ENCODE assay signal across 8 cellular contexts in genomic region chr6:31462964-31463940, GRCh38. TPM values are rescaled to one million over a fixed set of nuclear protein-coding genes. Genes with fewer than 3 reads are reported as not detected.
A peak's percentile ranks its signal among the peaks of the same experiment; 100 is the strongest.
DNase-seq lines count a peak whose midpoint lies in the region; ATAC-seq and TF ChIP-seq lines count a peak whose summit lies in the region.

No MANE protein-coding gene starts in this region.

- no peak for TF ChIP-seq CTCF in lower lobe of right lung (IDR thresholded peaks at IDR 0.05)

- H3K4me3 ChIP-seq in lower lobe of right lung, result peak overlapping the region; percentile 67
- H3K4me3 ChIP-seq in SJCRH30, result no peak overlapping the region

- intact Hi-C loops in lower lobe of right lung (cut with DNase I), result no loop called here

- H3K36me3 ChIP-seq in lower lobe of right lung (no peaks in the 10 kb centered on the region), SJCRH30 (no peaks in the 10 kb centered on the region)

- ATAC-seq in GM18508 (IDR thresholded peaks at IDR 0.05; ENCODE audit: insufficient read depth, unreplicated experiment) (peak; percentile 73), HG02885 (IDR thresholded peaks at IDR 0.05; ENCODE audit: poor library complexity, unreplicated experiment) (peak; percentile 94), lower lobe of right lung (peak; percentile 97 to 99)

- H3K9me3 ChIP-seq in lower lobe of right lung (no peaks in the 10 kb centered on the region), SJCRH30 (replicated peaks) (no peaks in the 10 kb centered on the region)

- DNase-seq in NCI-H2196 treated with DMSO at 0.1 percent for 48 hours (lab: John Stamatoyannopoulos, UW; ENCODE audit: unreplicated experiment), result peak; percentile 75
- DNase-seq in activated CD8-positive, alpha-beta memory T cell treated with anti-CD3 and anti-CD28 coated beads for 24 hours, result peak; percentile 96
- DNase-seq in effector CD8-positive, alpha-beta T cell (lab: John Stamatoyannopoulos, UW), result peak; percentile 91
- peak; percentile 88 for DNase-seq in lower lobe of right lung
- peak; percentile 81 to 82 for DNase-seq in stimulated activated CD4-positive, alpha-beta T cell treated with anti-CD3 and anti-CD28 coated beads, Interleukin-4, amount 100 ng/mL, for 48 hours (ENCODE audit: low read depth in 2 of 2)
- DNase-seq in SJCRH30, result no peak

- no peaks in the 10 kb centered on the region for H3K27me3 ChIP-seq in lower lobe of right lung (ENCODE audit: low read depth)
- no peaks in the 10 kb centered on the region for H3K27me3 ChIP-seq in SJCRH30

- peak overlapping the region; percentile 85 for H3K27ac ChIP-seq in lower lobe of right lung
- H3K27ac ChIP-seq in SJCRH30, result no peak overlapping the region

- H3K4me1 ChIP-seq in lower lobe of right lung (peaks cover 45% of the 10 kb centered on the region), SJCRH30 (peaks cover 14% of the 10 kb centered on the region)

RNA-seq across cellular contexts. Expression of gene MICB, which starts 34.7 kb away (rescaled TPM):
- total RNA-seq in lower lobe of right lung, result 13.8 TPM
- total RNA-seq in SJCRH30 (2014; rRNA removed; shearing (Covaris generic)), result not detected in 2 replicates

RNA-seq across cellular contexts. Expression of gene MICA, which starts 59.9 kb away (rescaled TPM):
- 33.1 TPM for total RNA-seq in lower lobe of right lung
- total RNA-seq in SJCRH30 (2014; rRNA removed; shearing (Covaris generic)), result 6.8 and 7.7 TPM in 2 replicates

Comparison
In these comparisons a context has a peak if more than half of its experiments do, and no peak if none do; other contexts are left out.
1. DNase-seq: peak in NCI-H2196 treated with DMSO at 0.1 percent for 48 hours (single experiment), activated CD8-positive, alpha-beta memory T cell treated with anti-CD3 and anti-CD28 coated beads for 24 hours (single experiment), effector CD8-positive, alpha-beta T cell (single experiment), lower lobe of right lung (single experiment) and stimulated activated CD4-positive, alpha-beta T cell treated with anti-CD3 and anti-CD28 coated beads, Interleukin-4, amount 100 ng/mL, for 48 hours (2 of 2); none in SJCRH30 (0 of 2).
2. RNA of gene MICB, which starts 34.7 kb away (total RNA-seq): 13.8 TPM in lower lobe of right lung (single experiment); not detected in SJCRH30; every median in the first group is over 10 times any median in the second.
3. Peak in every context shown above with its lines, with median percentiles within 50 percentile points of each other: ATAC-seq.